8 cellular contexts compared by ENCODE assay signal in genomic region chr14:22588419-22589095, GRCh38. TPM values are rescaled to one million over a fixed set of nuclear protein-coding genes. Genes with fewer than 3 reads are reported as not detected.
A peak's percentile ranks its signal among the peaks of the same experiment; 100 is the strongest.
DNase-seq lines count a peak whose midpoint lies in the region; ATAC-seq and TF ChIP-seq lines count a peak whose summit lies in the region.

No MANE protein-coding gene starts in this region.

- intact Hi-C loops in Panc1 (cut with micrococcal nuclease; ENCODE audit: unreplicated experiment): no loop called here

- BruUV-seq in Panc1 (replicated peaks; lab: Mats Ljungman, UMichigan): TSS peak; percentile 89

- DNase-seq in Panc1 (ENCODE audit: low read depth, low spot score): no peak
- DNase-seq in hepatic stellate cell (ENCODE audit: low spot score): no peak
- no peak for DNase-seq in HPDE6-E6E7 (ENCODE audit: extremely low spot score)
- DNase-seq in SHP77 (lab: John Stamatoyannopoulos, UW): no peak
- no peak for DNase-seq in ureter (ENCODE audit: low spot score)

- H3K9me3 ChIP-seq in Panc1 (ENCODE audit: control insufficient read depth, insufficient read depth, low read depth, low read length) (no peaks in the 10 kb centered on the region), esophagus (ENCODE audit: control insufficient read depth in 2 of 2, insufficient read depth in 1 of 2, low read depth in 1 of 2, low read length in 1 of 2) (no peaks in the 10 kb centered on the region)

- H3K27ac ChIP-seq in Panc1 (ENCODE audit: low read length): peak overlapping the region; percentile 96
- H3K27ac ChIP-seq in esophagus (ENCODE audit: low read depth in 2 of 2, low read length in 1 of 2): peak overlapping the region; percentile 95 to 96
- H3K27ac ChIP-seq in rectal smooth muscle tissue (ENCODE audit: low read depth, low read length): peak overlapping the region; percentile 82

- H3K9ac ChIP-seq in rectal smooth muscle tissue (ENCODE audit: low read length): peak overlapping the region; percentile 91

- TF ChIP-seq CTCF in GM12875 (IDR thresholded peaks at IDR 0.05; ENCODE audit: borderline replicate concordance, insufficient read depth, low read depth, low read length) (no peak), Panc1 (IDR thresholded peaks at IDR 0.05) (no peak)

- CTCF ChIA-PET in Panc1 (lab: Charles Lee): no interaction called here

- H3K4me3 ChIP-seq in GM12875 (ENCODE audit: low read depth, low read length): peak overlapping the region; percentile 35
- peak overlapping the region; percentile 91 to 98 for H3K4me3 ChIP-seq in Panc1 (ENCODE audit: low read depth in 2 of 2, low read length in 2 of 2)
- H3K4me3 ChIP-seq in esophagus (ENCODE audit: low read depth in 1 of 2, low read length in 2 of 2): peak overlapping the region; percentile 76 to 84
- peak overlapping the region; percentile 85 for H3K4me3 ChIP-seq in rectal smooth muscle tissue (ENCODE audit: low read length)

- POLR2A ChIA-PET in Panc1 (lab: Charles Lee): interaction anchor here (0.6 to 1.9 kb wide), 3 partner anchors 11 to 250 kb away, joined by 3 to 14 read pairs (median 3); partner anchors contain the start of gene ABHD4

- WGBS in esophagus, 2 donors: 1% methylated on average over 17 of the region's 17 CpGs

- no peak for ATAC-seq in Panc1

- H3K4me1 ChIP-seq in Panc1 (ENCODE audit: control insufficient read depth, insufficient read depth, low read length) (peaks cover 4% of the 10 kb centered on the region), esophagus (ENCODE audit: control insufficient read depth in 2 of 2, insufficient read depth in 2 of 2, low read length in 1 of 2) (no peaks in the 10 kb centered on the region), rectal smooth muscle tissue (ENCODE audit: control insufficient read depth, insufficient read depth, low read length) (peaks cover 8% of the 10 kb centered on the region)

- H3K36me3 ChIP-seq in Panc1 (ENCODE audit: control insufficient read depth, insufficient read depth, low read length): no peaks in the 10 kb centered on the region; the same call in 1 of the 2 replicates
- H3K36me3 ChIP-seq in esophagus (ENCODE audit: control insufficient read depth in 2 of 2, insufficient read depth in 2 of 2, low read length in 1 of 2): peaks cover 0 to 3% of the 10 kb centered on the region in 2 donors
- H3K36me3 ChIP-seq in rectal smooth muscle tissue (ENCODE audit: control insufficient read depth, insufficient read depth, low read length): no peaks in the 10 kb centered on the region

- no peaks in the 10 kb centered on the region; the same call in 1 of the 2 replicates for H3K27me3 ChIP-seq in Panc1 (ENCODE audit: control insufficient read depth, insufficient read depth, low read length)
- H3K27me3 ChIP-seq in esophagus (ENCODE audit: control insufficient read depth in 1 of 2, insufficient read depth in 2 of 2, low read length in 2 of 2): no peaks in the 10 kb centered on the region
- H3K27me3 ChIP-seq in rectal smooth muscle tissue (ENCODE audit: control insufficient read depth, insufficient read depth, low read length): no peaks in the 10 kb centered on the region

- in situ Hi-C loops in Panc1 (cut with HindIII; ENCODE audit: low pct_unique_long_range_greater_than_20kb, low sequenced_read_pairs): no loop called here

RNA-seq across cellular contexts. Expression of gene DAD1, which starts 0.5 kb away (rescaled TPM):
- total RNA-seq in Panc1 (2021; ENCODE audit: unreplicated experiment) (163 TPM), ureter (172 TPM)
- polyA plus RNA-seq in Panc1 (2012; ENCODE audit: insufficient read length): 169 TPM
- 100 to 1,000 TPM in 1 of 2 donors, 10 to 100 TPM in 1; 77.9 to 243 TPM for polyA plus RNA-seq in esophagus

RNA-seq across cellular contexts. Expression of gene ABHD4, which starts 9.5 kb away (rescaled TPM):
- 5.1 TPM for total RNA-seq in Panc1 (2021; ENCODE audit: unreplicated experiment)
- 3.1 TPM for polyA plus RNA-seq in Panc1 (2012; ENCODE audit: insufficient read length)
- polyA plus RNA-seq in esophagus: 10 to 100 TPM; 22.8 to 29.5 TPM
- total RNA-seq in ureter: 33.7 TPM

RNA-seq across cellular contexts. Expression of gene OR6J1, which starts 55.6 kb away (rescaled TPM):
- total RNA-seq in Panc1 (2021; ENCODE audit: unreplicated experiment): not detected
- 0.07 TPM for polyA plus RNA-seq in Panc1 (2012; ENCODE audit: insufficient read length)
- not detected for polyA plus RNA-seq in esophagus
- not detected for total RNA-seq in ureter

Comparison
In these comparisons a context has a peak if more than half of its experiments do, and no peak if none do; other contexts are left out.
1. H3K4me3 ChIP-seq: peak in every context shown above with its lines; median percentile 94 in Panc1; 85 in rectal smooth muscle tissue; 80 in esophagus; 35 in GM12875.